Comparison of ENCODE assay signal across 1 cellular context in genomic region chr9:102841376-102841775, GRCh38.
TF ChIP-seq lines count a peak whose summit lies in the region.

No MANE protein-coding gene starts in this region.

TF ChIP-seq in HepG2, 621 proteins besides CTCF, POLR2A, EP300 and RAD21 (continued from another document):
- no peak for TF ChIP-seq MLXIP (CRISPR knock-in tag; IDR thresholded peaks at IDR 0.05; ENCODE audit: borderline replicate concordance)
- no peak for TF ChIP-seq RORA (CRISPR knock-in tag; IDR thresholded peaks at IDR 0.05)
- TF ChIP-seq ZNF569 (CRISPR knock-in tag; IDR thresholded peaks at IDR 0.05; ENCODE audit: borderline replicate concordance), result no peak
- TF ChIP-seq THAP11 (CRISPR knock-in tag; IDR thresholded peaks at IDR 0.05), result no peak
- no peak for TF ChIP-seq ZNF414 (CRISPR knock-in tag; IDR thresholded peaks at IDR 0.05)
- TF ChIP-seq NR1H2 (CRISPR knock-in tag; IDR thresholded peaks at IDR 0.05; ENCODE audit: borderline replicate concordance, low read depth), result no peak
- TF ChIP-seq ZBTB43 (CRISPR knock-in tag; conservative IDR thresholded peaks at IDR 0.05), result no peak
- no peak for TF ChIP-seq ZNF343 (CRISPR knock-in tag; IDR thresholded peaks at IDR 0.05)
- no peak for TF ChIP-seq ZFP90 (CRISPR knock-in tag; IDR thresholded peaks at IDR 0.05; ENCODE audit: borderline replicate concordance)
